Comparison of ENCODE assay signal across 16 cellular contexts in genomic region chr13:69585656-69586055, GRCh38.
DNase-seq lines count a peak whose midpoint lies in the region; ATAC-seq and TF ChIP-seq lines count a peak whose summit lies in the region.
"Had no signal": no experiment of that assay in that cellular context is flagged by ENCODE, and none has a peak within 500 bp of the region (broad histone marks: within the 10 kb centered on the region; RNA-seq: fewer than 3 reads in every experiment).

No MANE protein-coding gene starts in this region.

- no peak overlapping the region for H3K4ac ChIP-seq in mesendoderm (ENCODE audit: low read depth, low read length)

- DNase-seq in Caco-2 (no peak), SW480 (ENCODE audit: low spot score) (peak; percentile 1), mesendoderm (peak; percentile 23), psoas muscle (no peak), HPDE6-E6E7 (ENCODE audit: extremely low spot score) (no peak)
- DNase-seq in activated CD4-positive, alpha-beta T cell treated with anti-CD3 and anti-CD28 coated beads, Interleukin-2, amount 50 U/mL, for 4 hours, result no peak
- DNase-seq: activated CD4-positive, alpha-beta T cell treated with anti-CD3 and anti-CD28 coated beads for 4 hours; activated naive CD4-positive, alpha-beta T cell treated with anti-CD3 and anti-CD28 coated beads for 36 hours; NCI-H2227 treated with DMSO at 0.1 percent for 48 hours; sigmoid colon; stimulated activated CD4-positive, alpha-beta T cell treated with anti-CD3 and anti-CD28 coated beads, Interleukin-2, amount 100 ng/mL, for 24 hours; T1000 had no signal

- no peak overlapping the region for H2BK120ac ChIP-seq in mesendoderm (ENCODE audit: low read depth, low read length)

- CTCF ChIA-PET in Caco-2 (lab: Charles Lee), result no interaction called here
- CTCF ChIA-PET in HEK293 (lab: Yijun Ruan, JAX), result interaction anchor here (0.6 to 2.6 kb wide), 2 partner anchors 20 to 151 kb away, joined by 3 to 10 read pairs; no protein-coding TSS in a partner anchor

- no TSS peak for BruUV-seq in Caco-2 (replicated peaks; lab: Mats Ljungman, UMichigan)

- no peaks in the 10 kb centered on the region for H3K79me2 ChIP-seq in mesendoderm (ENCODE audit: control insufficient read depth, insufficient read depth, low read length)

- no peak overlapping the region for H3K4me3 ChIP-seq in Caco-2 (ENCODE audit: low read depth, low read length)
- no peak overlapping the region for H3K4me3 ChIP-seq in HEK293 (ENCODE audit: low read depth, low read length)
- no peak overlapping the region for H3K4me3 ChIP-seq in mesendoderm (ENCODE audit: low read length)
- no peak overlapping the region for H3K4me3 ChIP-seq in psoas muscle
- H3K4me3 ChIP-seq: gastroesophageal sphincter, K562, sigmoid colon had no signal

- H2AK5ac ChIP-seq in mesendoderm (ENCODE audit: low read length), result no peak overlapping the region

- WGBS in mesendoderm (ENCODE audit: extremely low coverage, insufficient coverage, low lambda C conversion rate), result no CpG with 5 or more reads among the region's 1 CpG
- 61 to 81% (median 78%) methylated on average over 1 of the region's 1 CpG for WGBS in psoas muscle, 3 donors

- H4K5ac ChIP-seq in mesendoderm (ENCODE audit: low read length), result no peak overlapping the region

- no peaks in the 10 kb centered on the region for H3K9me3 Mint-ChIP-seq in Caco-2 (ENCODE audit: unreplicated experiment)

- ATAC-seq in psoas muscle, result no peak
- ATAC-seq: gastroesophageal sphincter, K562 had no signal

- no peak overlapping the region for H3K18ac ChIP-seq in mesendoderm (ENCODE audit: low read length)

- no peaks in the 10 kb centered on the region for H3K9me3 ChIP-seq in Caco-2
- no peaks in the 10 kb centered on the region for H3K9me3 ChIP-seq in HEK293 (ENCODE audit: control insufficient read depth, insufficient read depth, low read depth, low read length)
- H3K9me3 ChIP-seq in psoas muscle, result no peaks in the 10 kb centered on the region
- H3K9me3 ChIP-seq: gastroesophageal sphincter, sigmoid colon had no signal

- H3K4me1 Mint-ChIP-seq in Caco-2 (ENCODE audit: low read depth, unreplicated experiment), result no peaks in the 10 kb centered on the region
- H3K4me1 Mint-ChIP-seq: B cell had no signal

- intact Hi-C loops in Caco-2 (cut with micrococcal nuclease; ENCODE audit: unreplicated experiment), result loop anchor here (1.0 kb wide), 1 partner anchor 48 kb away; no protein-coding TSS in a partner anchor
- intact Hi-C loops in psoas muscle (cut with DNase I), result no loop called here

- no peak overlapping the region for H3K9ac ChIP-seq in mesendoderm (ENCODE audit: low read length)

- no peaks in the 10 kb centered on the region for H3K79me1 ChIP-seq in mesendoderm (ENCODE audit: low read length)

- H3K4me1 ChIP-seq in Caco-2 (no peaks in the 10 kb centered on the region), HEK293 (ENCODE audit: control insufficient read depth, insufficient read depth, low read length) (no peaks in the 10 kb centered on the region), mesendoderm (ENCODE audit: control insufficient read depth, low read depth, low read length) (peaks cover 2% of the 10 kb centered on the region), psoas muscle (no peaks in the 10 kb centered on the region)
- H3K4me1 ChIP-seq: gastroesophageal sphincter, sigmoid colon had no signal

- H3K56ac ChIP-seq in mesendoderm (ENCODE audit: low read length), result no peak overlapping the region

- no peak overlapping the region for H3K23ac ChIP-seq in mesendoderm (ENCODE audit: low read length)

- no peak overlapping the region for H2BK5ac ChIP-seq in mesendoderm (ENCODE audit: low read length)

- TF ChIP-seq CTCF in Caco-2 (IDR thresholded peaks at IDR 0.05; ENCODE audit: insufficient read depth in 1 of 2, low read depth in 1 of 2, low read length in 1 of 2, severe bottlenecking in 1 of 2, unreplicated experiment in 1 of 2) (peak; percentile 32 to 37), HEK293 (tag by site-specific recombination; IDR thresholded peaks at IDR 0.05) (no peak), psoas muscle (IDR thresholded peaks at IDR 0.05) (no peak)

- no peak overlapping the region for H3K4me3 Mint-ChIP-seq in Caco-2 (ENCODE audit: unreplicated experiment)
- H3K4me3 Mint-ChIP-seq: activated naive CD4-positive, alpha-beta T cell treated with anti-CD3 and anti-CD28 coated beads for 36 hours; B cell had no signal

- POLR2A ChIA-PET in Caco-2 (lab: Charles Lee) (no interaction called here), HEK293 (lab: Yijun Ruan, JAX) (no interaction called here)

- no peaks in the 10 kb centered on the region for H3K36me3 Mint-ChIP-seq in Caco-2 (ENCODE audit: insufficient read depth, unreplicated experiment)

- H3K27me3 ChIP-seq in Caco-2 (replicated peaks; ENCODE audit: control insufficient read depth, insufficient read depth, low read length) (no peaks in the 10 kb centered on the region), mesendoderm (ENCODE audit: insufficient read depth, low read length, poor library complexity) (no peaks in the 10 kb centered on the region), psoas muscle (ENCODE audit: insufficient read depth in 3 of 3, low read length in 2 of 3) (no peaks in the 10 kb centered on the region)
- H3K27me3 ChIP-seq: gastroesophageal sphincter, sigmoid colon had no signal

- no peak overlapping the region for H2BK15ac ChIP-seq in mesendoderm (replicated peaks; ENCODE audit: low read depth)

- H3K4me2 ChIP-seq in mesendoderm (ENCODE audit: low read length), result no peak overlapping the region

- H3K27ac ChIP-seq in HEK293 (ENCODE audit: extremely low read depth, low read depth, low read length) (no peak overlapping the region), mesendoderm (ENCODE audit: low read depth, low read length) (no peak overlapping the region), psoas muscle (no peak overlapping the region)
- H3K27ac ChIP-seq: gastroesophageal sphincter, sigmoid colon had no signal

- H3K36me3 ChIP-seq in Caco-2 (ENCODE audit: control insufficient read depth, insufficient read depth, low read length) (no peaks in the 10 kb centered on the region), HEK293 (ENCODE audit: control insufficient read depth in 2 of 2, insufficient read depth in 1 of 2, low read length in 2 of 2) (no peaks in the 10 kb centered on the region), mesendoderm (ENCODE audit: control insufficient read depth, insufficient read depth, low read length) (no peaks in the 10 kb centered on the region), psoas muscle (ENCODE audit: insufficient read depth in 1 of 2, low read depth in 1 of 2) (no peaks in the 10 kb centered on the region)
- H3K36me3 ChIP-seq: gastroesophageal sphincter, sigmoid colon had no signal

- no peak overlapping the region for H4K8ac ChIP-seq in mesendoderm (ENCODE audit: low read depth, low read length)

- H3K27ac Mint-ChIP-seq in Caco-2 (ENCODE audit: unreplicated experiment), result no peak overlapping the region
- H3K27ac Mint-ChIP-seq: activated naive CD4-positive, alpha-beta T cell treated with anti-CD3 and anti-CD28 coated beads for 36 hours; B cell had no signal

- H3K27me3 Mint-ChIP-seq in Caco-2 (ENCODE audit: insufficient read depth, unreplicated experiment), result peaks cover 4% of the 10 kb centered on the region
- H3K27me3 Mint-ChIP-seq: B cell had no signal

TF ChIP-seq in HEK293, 187 proteins besides CTCF, POLR2A, EP300 and RAD21:
- 0 out of 2 replicates have a peak, but pooled peaks have one; percentile 33 for TF ChIP-seq TRIM28 (IDR thresholded peaks at IDR 0.05; ENCODE audit: borderline replicate concordance, low read length)
- no peak for TF ChIP-seq ZSCAN16 (tag by site-specific recombination; IDR thresholded peaks at IDR 0.05)

Comparison
In these comparisons a context has a peak if more than half of its experiments do, and no peak if none do; other contexts are left out.
1. DNase-seq: peak in SW480 (single experiment) and mesendoderm (single experiment); none in Caco-2 (0 of 2), psoas muscle (0 of 2), activated CD4-positive, alpha-beta T cell treated with anti-CD3 and anti-CD28 coated beads, Interleukin-2, amount 50 U/mL, for 4 hours (0 of 2) and HPDE6-E6E7 (single experiment).
2. CTCF ChIP-seq: peak in Caco-2 (2 of 2); none in HEK293 (single experiment) and psoas muscle (single experiment).